Comparison of ENCODE assay signal across 21 cellular contexts in the genomic region with DNA sequence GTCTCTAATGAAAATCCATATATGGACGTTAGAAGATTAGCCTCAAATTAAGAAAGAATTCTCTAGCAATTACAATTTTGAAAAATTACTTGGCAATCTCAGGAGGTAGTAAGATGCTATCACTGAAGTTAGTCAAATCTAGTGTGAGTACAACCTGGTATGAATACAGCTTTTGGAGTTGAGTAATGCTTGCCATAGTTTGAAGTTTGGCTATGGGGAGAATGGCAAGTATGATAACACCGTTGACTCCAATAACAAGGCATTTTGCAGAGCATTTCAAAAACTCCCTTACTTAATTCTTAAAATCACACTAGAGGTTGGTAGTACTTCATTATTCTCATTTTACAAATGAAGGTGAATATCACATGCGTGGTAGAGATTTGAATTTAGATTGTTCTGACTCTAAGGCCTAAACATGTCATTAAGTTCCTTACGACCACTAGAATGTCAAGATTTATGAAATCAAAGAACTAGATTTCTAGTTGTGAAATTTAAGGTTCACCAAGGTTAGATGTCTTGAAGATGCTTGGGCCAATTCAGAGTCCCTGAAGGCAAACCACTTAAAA.
DNase-seq lines count a peak whose midpoint lies in the region; ATAC-seq and TF ChIP-seq lines count a peak whose summit lies in the region.
"Had no signal": no experiment of that assay in that cellular context is flagged by ENCODE, and none has a peak within 500 bp of the region (broad histone marks: within the 10 kb centered on the region; RNA-seq: fewer than 3 reads in every experiment).

No MANE protein-coding gene starts in this region.

- peaks cover 8% of the 10 kb centered on the region for H3K9me3 Mint-ChIP-seq in activated CD8-positive, alpha-beta T cell treated with anti-CD3 and anti-CD28 coated beads for 36 hours
- H3K9me3 Mint-ChIP-seq in activated CD8-positive, alpha-beta T cell treated with anti-CD3 and anti-CD28 coated beads, Interleukin-2, amount 10 ng/mL, durations not matched to agents 7 days and 5 days (ENCODE audit: insufficient read depth), result no peaks in the 10 kb centered on the region
- peaks cover 3% of the 10 kb centered on the region for H3K9me3 Mint-ChIP-seq in natural killer cell treated with Interleukin-12 subunit alpha and Interleukin-12 subunit beta and Interleukin-15 and Interleukin-18, amount 100 ng/mL, for 72 hours
- H3K9me3 Mint-ChIP-seq in natural killer cell, result no peaks in the 10 kb centered on the region
- peaks cover 15% of the 10 kb centered on the region for H3K9me3 Mint-ChIP-seq in activated T-helper 2 cell treated with anti-CD3 and anti-CD28 coated beads, Interferon-gamma antibody, Interleukin-2, Interleukin-4, amounts not matched to agents 10 μg/mL and 5 μg/mL and 100 μg/mL, durations not matched to agents 14 hours and 24 hours and 36 hours
- H3K9me3 Mint-ChIP-seq in stimulated activated naive CD8-positive, alpha-beta T cell treated with anti-CD3 and anti-CD28 coated beads, Interleukin-15, Interleukin-2, amounts not matched to agents 100 ng/mL and 50 ng/mL, for 24 hours, result peaks cover 3% of the 10 kb centered on the region
- H3K9me3 Mint-ChIP-seq: H9, HFFc6 had no signal

- H3K27me3 Mint-ChIP-seq in activated CD8-positive, alpha-beta T cell treated with anti-CD3 and anti-CD28 coated beads for 36 hours, result no peaks in the 10 kb centered on the region
- H3K27me3 Mint-ChIP-seq in activated CD8-positive, alpha-beta T cell treated with anti-CD3 and anti-CD28 coated beads, Interleukin-2, amount 10 ng/mL, durations not matched to agents 7 days and 5 days (ENCODE audit: low read depth), result no peaks in the 10 kb centered on the region
- no peaks in the 10 kb centered on the region for H3K27me3 Mint-ChIP-seq in natural killer cell treated with Interleukin-12 subunit alpha and Interleukin-12 subunit beta and Interleukin-15 and Interleukin-18, amount 100 ng/mL, for 72 hours
- no peaks in the 10 kb centered on the region for H3K27me3 Mint-ChIP-seq in natural killer cell (ENCODE audit: low read depth in 2 of 2)
- no peaks in the 10 kb centered on the region for H3K27me3 Mint-ChIP-seq in activated T-helper 2 cell treated with anti-CD3 and anti-CD28 coated beads, Interferon-gamma antibody, Interleukin-2, Interleukin-4, amounts not matched to agents 10 μg/mL and 5 μg/mL and 100 μg/mL, durations not matched to agents 14 hours and 24 hours and 36 hours (ENCODE audit: low read depth)
- no peaks in the 10 kb centered on the region for H3K27me3 Mint-ChIP-seq in stimulated activated naive CD8-positive, alpha-beta T cell treated with anti-CD3 and anti-CD28 coated beads, Interleukin-15, Interleukin-2, amounts not matched to agents 100 ng/mL and 50 ng/mL, for 24 hours

- peaks cover 7% of the 10 kb centered on the region for H3K36me3 Mint-ChIP-seq in activated CD8-positive, alpha-beta T cell treated with anti-CD3 and anti-CD28 coated beads for 36 hours (ENCODE audit: low read depth)
- peaks cover 2% of the 10 kb centered on the region for H3K36me3 Mint-ChIP-seq in activated CD8-positive, alpha-beta T cell treated with anti-CD3 and anti-CD28 coated beads, Interleukin-2, amount 10 ng/mL, durations not matched to agents 7 days and 5 days (ENCODE audit: low read depth)
- peaks cover 9% of the 10 kb centered on the region for H3K36me3 Mint-ChIP-seq in natural killer cell treated with Interleukin-12 subunit alpha and Interleukin-12 subunit beta and Interleukin-15 and Interleukin-18, amount 100 ng/mL, for 72 hours
- H3K36me3 Mint-ChIP-seq in natural killer cell, result no peaks in the 10 kb centered on the region
- peaks cover 15% of the 10 kb centered on the region for H3K36me3 Mint-ChIP-seq in activated T-helper 2 cell treated with anti-CD3 and anti-CD28 coated beads, Interferon-gamma antibody, Interleukin-2, Interleukin-4, amounts not matched to agents 10 μg/mL and 5 μg/mL and 100 μg/mL, durations not matched to agents 14 hours and 24 hours and 36 hours (ENCODE audit: low read depth)
- H3K36me3 Mint-ChIP-seq in stimulated activated naive CD8-positive, alpha-beta T cell treated with anti-CD3 and anti-CD28 coated beads, Interleukin-15, Interleukin-2, amounts not matched to agents 100 ng/mL and 50 ng/mL, for 24 hours (ENCODE audit: low read depth), result peaks cover 10% of the 10 kb centered on the region

- H3K4me3 Mint-ChIP-seq in activated CD8-positive, alpha-beta T cell treated with anti-CD3 and anti-CD28 coated beads for 36 hours, result no peak overlapping the region
- H3K4me3 Mint-ChIP-seq in activated CD8-positive, alpha-beta T cell treated with anti-CD3 and anti-CD28 coated beads, Interleukin-2, amount 10 ng/mL, durations not matched to agents 7 days and 5 days, result no peak overlapping the region
- H3K4me3 Mint-ChIP-seq in natural killer cell treated with Interleukin-12 subunit alpha and Interleukin-12 subunit beta and Interleukin-15 and Interleukin-18, amount 100 ng/mL, for 72 hours, result peak overlapping the region; percentile 5
- no peak overlapping the region for H3K4me3 Mint-ChIP-seq in natural killer cell
- no peak overlapping the region for H3K4me3 Mint-ChIP-seq in activated T-helper 2 cell treated with anti-CD3 and anti-CD28 coated beads, Interferon-gamma antibody, Interleukin-2, Interleukin-4, amounts not matched to agents 10 μg/mL and 5 μg/mL and 100 μg/mL, durations not matched to agents 14 hours and 24 hours and 36 hours (ENCODE audit: low read depth)
- peak overlapping the region; percentile 32 for H3K4me3 Mint-ChIP-seq in stimulated activated naive CD8-positive, alpha-beta T cell treated with anti-CD3 and anti-CD28 coated beads, Interleukin-15, Interleukin-2, amounts not matched to agents 100 ng/mL and 50 ng/mL, for 24 hours
- H3K4me3 Mint-ChIP-seq: H9, HFFc6 had no signal

- peak; percentile 4 for ATAC-seq in activated CD8-positive, alpha-beta T cell treated with anti-CD3 and anti-CD28 coated beads for 36 hours
- no peak for ATAC-seq in activated CD8-positive, alpha-beta T cell treated with anti-CD3 and anti-CD28 coated beads, Interleukin-2, amount 10 ng/mL, durations not matched to agents 7 days and 5 days
- no peak for ATAC-seq in natural killer cell treated with Interleukin-12 subunit alpha and Interleukin-12 subunit beta and Interleukin-15 and Interleukin-18, amount 100 ng/mL, for 72 hours
- ATAC-seq in natural killer cell, result no peak

- H3K27ac Mint-ChIP-seq in activated CD8-positive, alpha-beta T cell treated with anti-CD3 and anti-CD28 coated beads for 36 hours, result peak overlapping the region; percentile 75
- no peak overlapping the region for H3K27ac Mint-ChIP-seq in activated CD8-positive, alpha-beta T cell treated with anti-CD3 and anti-CD28 coated beads, Interleukin-2, amount 10 ng/mL, durations not matched to agents 7 days and 5 days
- peak overlapping the region; percentile 32 to 36 for H3K27ac Mint-ChIP-seq in natural killer cell treated with Interleukin-12 subunit alpha and Interleukin-12 subunit beta and Interleukin-15 and Interleukin-18, amount 100 ng/mL, for 72 hours
- H3K27ac Mint-ChIP-seq in natural killer cell, result no peak overlapping the region
- peak overlapping the region; percentile 81 for H3K27ac Mint-ChIP-seq in activated T-helper 2 cell treated with anti-CD3 and anti-CD28 coated beads, Interferon-gamma antibody, Interleukin-2, Interleukin-4, amounts not matched to agents 10 μg/mL and 5 μg/mL and 100 μg/mL, durations not matched to agents 14 hours and 24 hours and 36 hours
- H3K27ac Mint-ChIP-seq in stimulated activated naive CD8-positive, alpha-beta T cell treated with anti-CD3 and anti-CD28 coated beads, Interleukin-15, Interleukin-2, amounts not matched to agents 100 ng/mL and 50 ng/mL, for 24 hours, result peak overlapping the region; percentile 91
- H3K27ac Mint-ChIP-seq: H9, HFFc6 had no signal

- peaks cover 60% of the 10 kb centered on the region for H3K4me1 Mint-ChIP-seq in activated CD8-positive, alpha-beta T cell treated with anti-CD3 and anti-CD28 coated beads for 36 hours (ENCODE audit: low read depth)
- H3K4me1 Mint-ChIP-seq in activated CD8-positive, alpha-beta T cell treated with anti-CD3 and anti-CD28 coated beads, Interleukin-2, amount 10 ng/mL, durations not matched to agents 7 days and 5 days (ENCODE audit: low read depth), result peaks cover 6% of the 10 kb centered on the region
- peaks cover 46 to 52% of the 10 kb centered on the region in 2 donors for H3K4me1 Mint-ChIP-seq in natural killer cell treated with Interleukin-12 subunit alpha and Interleukin-12 subunit beta and Interleukin-15 and Interleukin-18, amount 100 ng/mL, for 72 hours (ENCODE audit: low read depth in 2 of 2)
- H3K4me1 Mint-ChIP-seq in natural killer cell, result peaks cover 9 to 19% of the 10 kb centered on the region in 2 donors
- H3K4me1 Mint-ChIP-seq in activated T-helper 2 cell treated with anti-CD3 and anti-CD28 coated beads, Interferon-gamma antibody, Interleukin-2, Interleukin-4, amounts not matched to agents 10 μg/mL and 5 μg/mL and 100 μg/mL, durations not matched to agents 14 hours and 24 hours and 36 hours (ENCODE audit: low read depth), result peaks cover 62% of the 10 kb centered on the region
- H3K4me1 Mint-ChIP-seq in stimulated activated naive CD8-positive, alpha-beta T cell treated with anti-CD3 and anti-CD28 coated beads, Interleukin-15, Interleukin-2, amounts not matched to agents 100 ng/mL and 50 ng/mL, for 24 hours (ENCODE audit: low read depth), result peaks cover 82% of the 10 kb centered on the region

- POLR2A ChIA-PET in activated CD8-positive, alpha-beta T cell treated with anti-CD3 and anti-CD28 coated beads for 36 hours (lab: Charles Lee), result interaction anchor here (1.2 kb wide), 1 partner anchor 57 kb away, joined by 3 read pairs; no protein-coding TSS in a partner anchor
- POLR2A ChIA-PET in activated CD8-positive, alpha-beta T cell treated with anti-CD3 and anti-CD28 coated beads, Interleukin-2, amount 10 ng/mL, durations not matched to agents 7 days and 5 days (lab: Charles Lee), result interaction anchor here (0.6 kb wide), 1 partner anchor 237 kb away, joined by 3 read pairs; no protein-coding TSS in a partner anchor

- intact Hi-C loops in activated CD8-positive, alpha-beta T cell treated with anti-CD3 and anti-CD28 coated beads for 36 hours (cut with micrococcal nuclease), result loop anchor here (2.0 to 5.0 kb wide), 2 partner anchors 55 to 240 kb away; no protein-coding TSS in a partner anchor
- intact Hi-C loops in natural killer cell (cut with micrococcal nuclease), result no loop called here
- intact Hi-C loops in activated T-helper 2 cell treated with anti-CD3 and anti-CD28 coated beads, Interferon-gamma antibody, Interleukin-2, Interleukin-4, amounts not matched to agents 10 μg/mL and 5 μg/mL and 100 μg/mL, durations not matched to agents 14 hours and 24 hours and 36 hours (cut with micrococcal nuclease), result loop anchor here (1.0 to 10.0 kb wide), 15 partner anchors 31 to 633 kb away; partner anchors contain the start of gene KCNJ1

- CTCF ChIA-PET in activated CD8-positive, alpha-beta T cell treated with anti-CD3 and anti-CD28 coated beads for 36 hours (lab: Charles Lee), result interaction anchor here (1.1 to 2.0 kb wide), 5 partner anchors 9 to 396 kb away, joined by 3 to 7 read pairs (median 3); no protein-coding TSS in a partner anchor
- CTCF ChIA-PET in activated CD8-positive, alpha-beta T cell treated with anti-CD3 and anti-CD28 coated beads, Interleukin-2, amount 10 ng/mL, durations not matched to agents 7 days and 5 days (lab: Charles Lee), result interaction anchor here (1.2 kb wide), 1 partner anchor 58 kb away, joined by 5 read pairs; no protein-coding TSS in a partner anchor

- no peak for DNase-seq in activated CD8-positive, alpha-beta T cell treated with anti-CD3 and anti-CD28 coated beads for 36 hours
- DNase-seq in activated CD8-positive, alpha-beta T cell treated with anti-CD3 and anti-CD28 coated beads, Interleukin-2, amount 10 ng/mL, durations not matched to agents 7 days and 5 days, result no peak
- no peak for DNase-seq in natural killer cell treated with Interleukin-12 subunit alpha and Interleukin-12 subunit beta and Interleukin-15 and Interleukin-18, amount 100 ng/mL, for 72 hours (ENCODE audit: low spot score)
- no peak for DNase-seq in natural killer cell
- no peak for DNase-seq in activated T-helper 2 cell treated with anti-CD3 and anti-CD28 coated beads, Interferon-gamma antibody, Interleukin-2, Interleukin-4, amounts not matched to agents 10 μg/mL and 5 μg/mL and 100 μg/mL, durations not matched to agents 14 hours and 24 hours and 36 hours (ENCODE audit: low spot score)
- no peak for DNase-seq in SIG-M5 treated with dmso at 0.1 percent for 504 hours (lab: John Stamatoyannopoulos, UW; ENCODE audit: unreplicated experiment)
- DNase-seq in cortex of kidney (lab: John Stamatoyannopoulos, UW), result no peak
- DNase-seq: BE2C, DMS53, GDM1, GM23248, H9, HFFc6, Karpas-422, NCI-H1417, NCI-H1694 treated with DMSO at 0.1 percent for 48 hours, NCI-H2081 treated with DMSO at 0.1 percent for 48 hours, NCI-H2171 treated with DMSO at 0.1 percent for 48 hours, NCI-H524 treated with DMSO at 0.1 percent for 48 hours, NCI-H82 had no signal

- no peak for TF ChIP-seq CTCF in activated CD8-positive, alpha-beta T cell treated with anti-CD3 and anti-CD28 coated beads for 36 hours (IDR thresholded peaks at IDR 0.05)
- TF ChIP-seq CTCF in natural killer cell (IDR thresholded peaks at IDR 0.05), result no peak

Comparison
In these comparisons a context has a peak if more than half of its experiments do, and no peak if none do; other contexts are left out.
1. H3K27ac Mint-ChIP-seq: peak in activated CD8-positive, alpha-beta T cell treated with anti-CD3 and anti-CD28 coated beads for 36 hours (single experiment), natural killer cell treated with Interleukin-12 subunit alpha and Interleukin-12 subunit beta and Interleukin-15 and Interleukin-18, amount 100 ng/mL, for 72 hours (2 of 2), activated T-helper 2 cell treated with anti-CD3 and anti-CD28 coated beads, Interferon-gamma antibody, Interleukin-2, Interleukin-4, amounts not matched to agents 10 μg/mL and 5 μg/mL and 100 μg/mL, durations not matched to agents 14 hours and 24 hours and 36 hours (single experiment) and stimulated activated naive CD8-positive, alpha-beta T cell treated with anti-CD3 and anti-CD28 coated beads, Interleukin-15, Interleukin-2, amounts not matched to agents 100 ng/mL and 50 ng/mL, for 24 hours (single experiment); none in activated CD8-positive, alpha-beta T cell treated with anti-CD3 and anti-CD28 coated beads, Interleukin-2, amount 10 ng/mL, durations not matched to agents 7 days and 5 days (single experiment) and natural killer cell (0 of 2).
2. H3K4me3 Mint-ChIP-seq: peak in natural killer cell treated with Interleukin-12 subunit alpha and Interleukin-12 subunit beta and Interleukin-15 and Interleukin-18, amount 100 ng/mL, for 72 hours (single experiment) and stimulated activated naive CD8-positive, alpha-beta T cell treated with anti-CD3 and anti-CD28 coated beads, Interleukin-15, Interleukin-2, amounts not matched to agents 100 ng/mL and 50 ng/mL, for 24 hours (single experiment); none in activated CD8-positive, alpha-beta T cell treated with anti-CD3 and anti-CD28 coated beads for 36 hours (single experiment), activated CD8-positive, alpha-beta T cell treated with anti-CD3 and anti-CD28 coated beads, Interleukin-2, amount 10 ng/mL, durations not matched to agents 7 days and 5 days (single experiment), natural killer cell (single experiment) and activated T-helper 2 cell treated with anti-CD3 and anti-CD28 coated beads, Interferon-gamma antibody, Interleukin-2, Interleukin-4, amounts not matched to agents 10 μg/mL and 5 μg/mL and 100 μg/mL, durations not matched to agents 14 hours and 24 hours and 36 hours (single experiment).